8 cellular contexts compared by ENCODE assay signal in the genomic region with DNA sequence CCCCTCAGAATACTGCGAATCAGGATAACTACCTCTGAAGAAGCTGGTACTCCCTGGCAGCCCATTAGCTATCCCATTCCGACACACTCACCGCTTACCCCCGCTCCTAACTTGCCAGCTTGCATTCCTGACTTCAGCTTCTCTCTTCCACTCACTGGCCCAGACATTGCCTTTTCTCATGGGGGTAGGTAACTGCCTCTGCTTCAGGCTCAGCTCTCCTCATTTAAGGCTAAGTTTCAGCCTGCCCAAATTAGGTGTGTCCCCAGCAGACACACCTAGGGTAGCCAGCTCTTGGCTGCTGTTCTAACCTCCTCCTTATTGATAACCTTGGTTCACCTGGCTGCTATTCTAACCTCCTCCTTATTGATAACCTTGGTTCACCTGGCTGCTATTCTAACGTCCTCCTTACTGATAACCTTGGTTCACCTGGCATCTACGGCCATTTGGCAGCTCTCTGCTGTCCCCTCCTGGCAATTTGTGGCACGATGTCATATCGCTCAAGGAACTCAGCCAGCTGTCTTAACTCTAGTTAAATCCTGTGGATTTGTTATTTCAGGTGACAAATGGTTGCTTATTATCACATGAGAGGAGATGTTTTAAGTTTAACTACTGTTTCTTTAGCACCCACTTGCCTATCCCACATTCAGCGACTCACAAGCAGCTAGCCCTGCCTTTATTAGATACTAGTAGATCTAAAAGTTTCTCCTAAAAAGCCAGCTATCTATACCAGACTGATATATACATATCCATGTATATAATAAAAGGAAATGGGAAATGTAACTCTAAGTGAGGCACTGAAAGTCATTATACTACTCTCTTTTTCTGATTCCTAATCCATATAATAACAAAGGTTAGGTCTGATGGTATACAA.
A peak's percentile ranks its signal among the peaks of the same experiment; 100 is the strongest.
DNase-seq lines count a peak whose midpoint lies in the region; TF ChIP-seq lines count a peak whose summit lies in the region.

No MANE protein-coding gene starts in this region.

- H3K27me3 ChIP-seq in Loucy (ENCODE audit: insufficient read depth, low read length, poor library complexity, severe bottlenecking): no peaks in the 10 kb centered on the region
- no peaks in the 10 kb centered on the region for H3K27me3 ChIP-seq in MG63

- DNase-seq in NCI-H524 (lab: John Stamatoyannopoulos, UW) (peak; percentile 10 to 64), NCI-H524 treated with DMSO at 0.1 percent for 48 hours (lab: John Stamatoyannopoulos, UW) (no peak), astrocyte of the cerebellum (ENCODE audit: low read depth) (no peak), neural crest cell (ENCODE audit: low read depth, low spot score) (peak; percentile 6), epidermal melanocyte (ENCODE audit: insufficient read length, low spot score) (no peak), MG63 (no peak)
- no peak for DNase-seq in stimulated activated naive CD4-positive, alpha-beta T cell treated with Interleukin-2 at 50 U/mL for 16 hours (lab: John Stamatoyannopoulos, UW)

- TF ChIP-seq CTCF in Loucy (conservative IDR thresholded peaks at IDR 0.05; ENCODE audit: low read length) (peak; percentile 85), astrocyte of the cerebellum (IDR thresholded peaks at IDR 0.05; ENCODE audit: low read depth, low read length, missing control alignments) (peak; percentile 42), neural crest cell (conservative IDR thresholded peaks at IDR 0.05) (peak; percentile 65)

- no peak overlapping the region for H3K4me3 Mint-ChIP-seq in neural crest cell

- H3K36me3 ChIP-seq in Loucy (ENCODE audit: insufficient read depth, low read length) (no peaks in the 10 kb centered on the region), MG63 (no peaks in the 10 kb centered on the region)

- H3K4me1 ChIP-seq in Loucy (ENCODE audit: insufficient read depth, low read length, poor library complexity, severe bottlenecking): no peaks in the 10 kb centered on the region

- H3K9me2 ChIP-seq in Loucy (replicated peaks; ENCODE audit: low read depth, low read length): no peaks in the 10 kb centered on the region

- H3K36me3 Mint-ChIP-seq in neural crest cell (ENCODE audit: low read depth): no peaks in the 10 kb centered on the region

- no peak overlapping the region for H3K4me3 ChIP-seq in Loucy (ENCODE audit: low read length, poor library complexity, severe bottlenecking)
- H3K4me3 ChIP-seq in astrocyte of the cerebellum (ENCODE audit: low read depth, low read length): no peak overlapping the region
- H3K4me3 ChIP-seq in MG63: no peak overlapping the region

- peaks cover 18% of the 10 kb centered on the region for H3K27me3 Mint-ChIP-seq in neural crest cell (ENCODE audit: low read depth)

- in situ Hi-C loops in astrocyte of the cerebellum (cut with HindIII; ENCODE audit: low sequenced_read_pairs): no loop called here

- no peaks in the 10 kb centered on the region for H3K9me3 Mint-ChIP-seq in neural crest cell

- no peak overlapping the region for H2AFZ ChIP-seq in Loucy (ENCODE audit: low read length)

- H3K79me2 ChIP-seq in Loucy (ENCODE audit: insufficient read depth, low read length): no peaks in the 10 kb centered on the region

- no peak overlapping the region for H3K9ac ChIP-seq in Loucy (ENCODE audit: low read depth, low read length, poor library complexity, severe bottlenecking)

- no peaks in the 10 kb centered on the region for H3K4me1 Mint-ChIP-seq in neural crest cell

- H3K4me2 ChIP-seq in Loucy (ENCODE audit: low read depth, low read length, poor library complexity, severe bottlenecking): no peak overlapping the region

- H3K9me3 ChIP-seq in Loucy (ENCODE audit: insufficient read depth, low read depth, low read length) (no peaks in the 10 kb centered on the region), MG63 (no peaks in the 10 kb centered on the region)

- H3K27ac Mint-ChIP-seq in neural crest cell (ENCODE audit: unreplicated experiment): no peak overlapping the region

- no peaks in the 10 kb centered on the region for H4K20me1 ChIP-seq in Loucy (ENCODE audit: insufficient read depth, low read length, poor library complexity, severe bottlenecking)

- H3F3A ChIP-seq in Loucy (ENCODE audit: low read depth): no peaks in the 10 kb centered on the region

Comparison
In these comparisons a context has a peak if more than half of its experiments do, and no peak if none do; other contexts are left out.
1. DNase-seq: peak in NCI-H524 (2 of 2) and neural crest cell (single experiment); none in NCI-H524 treated with DMSO at 0.1 percent for 48 hours (single experiment), astrocyte of the cerebellum (single experiment), epidermal melanocyte (single experiment), MG63 (single experiment) and stimulated activated naive CD4-positive, alpha-beta T cell treated with Interleukin-2 at 50 U/mL for 16 hours (single experiment).
2. Peak in every context shown above with its lines, with median percentiles within 50 percentile points of each other: CTCF ChIP-seq.